9 cellular contexts compared by ENCODE assay signal in genomic region chr12:69779928-69780327, GRCh38. TPM values are rescaled to one million over a fixed set of nuclear protein-coding genes. Genes with fewer than 3 reads are reported as not detected.
DNase-seq lines count a peak whose midpoint lies in the region; ATAC-seq and TF ChIP-seq lines count a peak whose summit lies in the region.
"Had no signal": no experiment of that assay in that cellular context is flagged by ENCODE, and none has a peak within 500 bp of the region (broad histone marks: within the 10 kb centered on the region; RNA-seq: fewer than 3 reads in every experiment).

No MANE protein-coding gene starts in this region.

- no peak overlapping the region for H3K27ac Mint-ChIP-seq in neural crest cell (ENCODE audit: unreplicated experiment)
- H3K27ac Mint-ChIP-seq: brain had no signal

- H3K9me3 Mint-ChIP-seq in neural crest cell: peaks cover 15% of the 10 kb centered on the region

- no peaks in the 10 kb centered on the region for H3K27me3 Mint-ChIP-seq in neural crest cell (ENCODE audit: low read depth)
- H3K27me3 Mint-ChIP-seq: brain had no signal

- H3K4me3 Mint-ChIP-seq in neural crest cell: peak overlapping the region; percentile 69
- H3K4me3 Mint-ChIP-seq: brain had no signal

- no peak overlapping the region for H3K4me3 ChIP-seq in coronary artery

- DNase-seq in M059J (ENCODE audit: low read depth) (peak; percentile 11), cerebellar cortex (ENCODE audit: low spot score) (peak; percentile 37), neural crest cell (ENCODE audit: low read depth, low spot score) (peak; percentile 44), coronary artery (ENCODE audit: low spot score) (no peak), NCI-H2227 (lab: John Stamatoyannopoulos, UW; ENCODE audit: unreplicated experiment) (no peak)
- no peak for DNase-seq in effector CD4-positive, alpha-beta T cell

- TF ChIP-seq CTCF in neural crest cell (conservative IDR thresholded peaks at IDR 0.05): peak; percentile 60
- TF ChIP-seq CTCF in coronary artery (IDR thresholded peaks at IDR 0.05): no peak

- H3K36me3 Mint-ChIP-seq in neural crest cell (ENCODE audit: low read depth): peaks cover 33% of the 10 kb centered on the region

- no peak overlapping the region for H3K27ac ChIP-seq in coronary artery

- ATAC-seq in GM18867 (IDR thresholded peaks at IDR 0.05; ENCODE audit: unreplicated experiment) (peak; percentile 36), HG03342 (IDR thresholded peaks at IDR 0.05; ENCODE audit: unreplicated experiment) (no peak)

- peaks cover 8% of the 10 kb centered on the region for H3K4me1 Mint-ChIP-seq in neural crest cell
- H3K4me1 Mint-ChIP-seq: brain had no signal

RNA-seq across cellular contexts. Expression of gene RAB3IP, which starts 41.3 kb away (rescaled TPM):
- 8.0 and 11.0 TPM in 2 replicates for total RNA-seq in M059J (2014; rRNA removed; shearing (Covaris generic))
- total RNA-seq in neural crest cell: 24.0 and 28.6 TPM in 2 replicates

RNA-seq across cellular contexts. Expression of gene MYRFL, which starts 45.1 kb away (rescaled TPM):
- total RNA-seq in M059J (2014; rRNA removed; shearing (Covaris generic)): not detected in 2 replicates
- 0.39 and 0.42 TPM in 2 replicates for total RNA-seq in neural crest cell

Comparison
In these comparisons a context has a peak if more than half of its experiments do, and no peak if none do; other contexts are left out.
1. DNase-seq: peak in M059J (single experiment), cerebellar cortex (single experiment) and neural crest cell (single experiment); none in coronary artery (single experiment), NCI-H2227 (single experiment) and effector CD4-positive, alpha-beta T cell (single experiment).